Comparison of ENCODE assay signal across 15 cellular contexts in genomic region chr7:64521409-64521984, GRCh38. TPM values are rescaled to one million over a fixed set of nuclear protein-coding genes. Genes with fewer than 3 reads are reported as not detected.
DNase-seq lines count a peak whose midpoint lies in the region; ATAC-seq, FAIRE-seq and TF ChIP-seq lines count a peak whose summit lies in the region.
"Had no signal": no experiment of that assay in that cellular context is flagged by ENCODE, and none has a peak within 500 bp of the region (broad histone marks: within the 10 kb centered on the region; RNA-seq: fewer than 3 reads in every experiment).

No MANE protein-coding gene starts in this region.

- no peak overlapping the region for H3K4me2 ChIP-seq in H1 (ENCODE audit: insufficient read depth in 1 of 2, low read depth in 2 of 2, low read length in 2 of 2)

- no peak for FAIRE-seq in H1 (lab: Jason Lieb, UNC)
- FAIRE-seq: A204.1, H54 had no signal

- no peak for TF ChIP-seq RAD21 in H1 (IDR thresholded peaks at IDR 0.05 in 1 of 2, conservative IDR thresholded peaks at IDR 0.05 in 1 of 2; ENCODE audit: low read depth in 2 of 2, low read length in 2 of 2)

- intact Hi-C loops in Panc1 (cut with micrococcal nuclease; ENCODE audit: unreplicated experiment), result no loop called here

- H3K4me3 Mint-ChIP-seq in CD8-positive, alpha-beta memory T cell, result no peak overlapping the region
- no peak overlapping the region for H3K4me3 Mint-ChIP-seq in stimulated activated naive B cell treated with anti-CD40 and anti-IgM and Interleukin-4, amounts not matched to agents 10 μg/mL and 1 μg/mL and 100 μg/mL, for 72 hours
- H3K4me3 Mint-ChIP-seq in stimulated activated memory B cell treated with anti-CD40 and anti-IgM and Interleukin-4, amounts not matched to agents 10 μg/mL and 1 μg/mL and 100 μg/mL, for 72 hours, result no peak overlapping the region
- H3K4me3 Mint-ChIP-seq: B cell; CD14-positive monocyte; CD8-positive, alpha-beta T cell had no signal

- H3K27me3 ChIP-seq in CD8-positive, alpha-beta memory T cell (ENCODE audit: insufficient read depth, low read length, poor library complexity, severe bottlenecking), result no peaks in the 10 kb centered on the region
- H3K27me3 ChIP-seq in Panc1 (ENCODE audit: control insufficient read depth, insufficient read depth, low read length), result no peaks in the 10 kb centered on the region
- no peaks in the 10 kb centered on the region for H3K27me3 ChIP-seq in H1 (replicated peaks in 1 of 4; ENCODE audit: control insufficient read depth in 3 of 4, extremely low read depth in 1 of 4, insufficient read depth in 3 of 4, low read length in 3 of 4)

- no peak overlapping the region for H3K27ac Mint-ChIP-seq in CD8-positive, alpha-beta memory T cell
- H3K27ac Mint-ChIP-seq in stimulated activated naive B cell treated with anti-CD40 and anti-IgM and Interleukin-4, amounts not matched to agents 10 μg/mL and 1 μg/mL and 100 μg/mL, for 72 hours, result peak overlapping the region; percentile 71
- no peak overlapping the region for H3K27ac Mint-ChIP-seq in stimulated activated memory B cell treated with anti-CD40 and anti-IgM and Interleukin-4, amounts not matched to agents 10 μg/mL and 1 μg/mL and 100 μg/mL, for 72 hours
- H3K27ac Mint-ChIP-seq: B cell; CD14-positive monocyte; CD8-positive, alpha-beta T cell had no signal

- in situ Hi-C loops in Panc1 (cut with HindIII; ENCODE audit: low pct_unique_long_range_greater_than_20kb, low sequenced_read_pairs), result no loop called here

- H4K20me1 ChIP-seq in H1 (replicated peaks in 1 of 2; ENCODE audit: control insufficient read depth in 1 of 2, insufficient read depth in 2 of 2, low read length in 2 of 2), result no peaks in the 10 kb centered on the region

- H3K36me3 ChIP-seq in CD8-positive, alpha-beta memory T cell (ENCODE audit: insufficient read depth, low read length), result no peaks in the 10 kb centered on the region
- H3K36me3 ChIP-seq in Panc1 (ENCODE audit: control insufficient read depth, insufficient read depth, low read length), result peaks cover 16% of the 10 kb centered on the region; the same call in 1 of the 2 replicates
- peaks cover 0 to 51% (median 0%) of the 10 kb centered on the region in 4 experiments; a peak in 1 of 8 replicates for H3K36me3 ChIP-seq in H1 (ENCODE audit: control insufficient read depth in 2 of 4, insufficient read depth in 4 of 4, low read length in 3 of 4)

- CTCF ChIA-PET in CD8-positive, alpha-beta memory T cell (lab: Charles Lee), result no interaction called here
- CTCF ChIA-PET in Panc1 (lab: Charles Lee), result no interaction called here
- CTCF ChIA-PET in H1 (lab: Charles Lee; ENCODE audit: partially characterized antibody), result no interaction called here

- H3K9me3 ChIP-seq in CD8-positive, alpha-beta memory T cell (ENCODE audit: low read length), result peaks cover 36% of the 10 kb centered on the region
- H3K9me3 ChIP-seq in Panc1 (ENCODE audit: control insufficient read depth, insufficient read depth, low read depth, low read length) (peaks cover 96% of the 10 kb centered on the region), H1 (ENCODE audit: insufficient read depth in 2 of 2, low read depth in 1 of 2, low read length in 1 of 2) (peaks cover 18 to 31% of the 10 kb centered on the region in 2 experiments)

- no peak overlapping the region for H2BK5ac ChIP-seq in H1 (ENCODE audit: low read depth, low read length)

- H3K4me1 Mint-ChIP-seq in CD8-positive, alpha-beta memory T cell, result no peaks in the 10 kb centered on the region
- H3K4me1 Mint-ChIP-seq in stimulated activated naive B cell treated with anti-CD40 and anti-IgM and Interleukin-4, amounts not matched to agents 10 μg/mL and 1 μg/mL and 100 μg/mL, for 72 hours, result peaks cover 0 to 6% of the 10 kb centered on the region in 2 donors
- no peaks in the 10 kb centered on the region for H3K4me1 Mint-ChIP-seq in stimulated activated memory B cell treated with anti-CD40 and anti-IgM and Interleukin-4, amounts not matched to agents 10 μg/mL and 1 μg/mL and 100 μg/mL, for 72 hours
- H3K4me1 Mint-ChIP-seq: B cell, CD14-positive monocyte had no signal

- H3K27me3 Mint-ChIP-seq in CD8-positive, alpha-beta memory T cell, result no peaks in the 10 kb centered on the region
- no peaks in the 10 kb centered on the region for H3K27me3 Mint-ChIP-seq in stimulated activated naive B cell treated with anti-CD40 and anti-IgM and Interleukin-4, amounts not matched to agents 10 μg/mL and 1 μg/mL and 100 μg/mL, for 72 hours
- no peaks in the 10 kb centered on the region for H3K27me3 Mint-ChIP-seq in stimulated activated memory B cell treated with anti-CD40 and anti-IgM and Interleukin-4, amounts not matched to agents 10 μg/mL and 1 μg/mL and 100 μg/mL, for 72 hours
- H3K27me3 Mint-ChIP-seq: B cell had no signal

- no peak overlapping the region for H2AK5ac ChIP-seq in H1 (ENCODE audit: low read depth, low read length)

- no peak overlapping the region for H4K5ac ChIP-seq in H1 (ENCODE audit: insufficient read length, low read depth, low read length)

- 100% methylated on average over 2 of the region's 2 CpGs; no CpG with 5 or more reads in 1 of the 2 experiments for WGBS in H1 (ENCODE audit: extremely low coverage in 1 of 2, insufficient coverage in 1 of 2, insufficient read length in 1 of 2, insufficient replicate concordance in 2 of 2, low coverage in 1 of 2, low lambda C conversion rate in 2 of 2, missing lambda C conversion rate in 1 of 2), 2 experiments

- no peak overlapping the region for H3K56ac ChIP-seq in H1 (replicated peaks; ENCODE audit: insufficient read length, low read depth, low read length)

- H3K79me1 ChIP-seq in H1 (ENCODE audit: low read depth, low read length), result no peaks in the 10 kb centered on the region

- TF ChIP-seq EP300 in H1 (IDR thresholded peaks at IDR 0.05; ENCODE audit: borderline replicate concordance in 1 of 2, low read depth in 2 of 2, low read length in 2 of 2), result no peak

- no peak overlapping the region for H3K18ac ChIP-seq in H1 (ENCODE audit: extremely low read depth, low read length)

- DNase-seq in CD8-positive, alpha-beta memory T cell, result no peak
- no peak for DNase-seq in Panc1 (ENCODE audit: low read depth, low spot score)
- no peak for DNase-seq in H1 (ENCODE audit: low read depth in 1 of 2, low spot score in 2 of 2)
- DNase-seq in stimulated activated naive B cell treated with anti-CD40 and anti-IgM and Interleukin-4, amounts not matched to agents 10 μg/mL and 1 μg/mL and 100 μg/mL, for 72 hours, result no peak
- DNase-seq in NCI-H128 (lab: John Stamatoyannopoulos, UW; ENCODE audit: unreplicated experiment), result no peak
- DNase-seq in NCI-H2029 treated with DMSO at 0.1 percent for 48 hours (lab: John Stamatoyannopoulos, UW), result no peak
- DNase-seq: Caco-2; CD8-positive, alpha-beta T cell; DMS53; GF-D8 had no signal

- H3K27ac ChIP-seq in CD8-positive, alpha-beta memory T cell (ENCODE audit: low read depth, low read length), result no peak overlapping the region
- H3K27ac ChIP-seq in Panc1 (ENCODE audit: low read length) (no peak overlapping the region), H1 (ENCODE audit: low read depth, low read length) (no peak overlapping the region)

- TF ChIP-seq POLR2A in H1 (IDR thresholded peaks at IDR 0.05; ENCODE audit: control extremely low read depth in 1 of 2, low read depth in 2 of 2, low read length in 2 of 2), result no peak

- H2BK15ac ChIP-seq in H1 (ENCODE audit: low read length), result no peak overlapping the region

- H2BK12ac ChIP-seq in H1 (ENCODE audit: low read depth, low read length), result no peak overlapping the region

- H3K14ac ChIP-seq in H1 (ENCODE audit: insufficient read length), result no peak overlapping the region

- no peaks in the 10 kb centered on the region for H3K23me2 ChIP-seq in H1 (ENCODE audit: low read depth, low read length)

- TF ChIP-seq CTCF in Panc1 (IDR thresholded peaks at IDR 0.05), result no peak
- TF ChIP-seq CTCF in H1 (IDR thresholded peaks at IDR 0.05; ENCODE audit: control extremely low read depth in 1 of 3, insufficient read depth in 1 of 3, low read depth in 1 of 3, low read length in 3 of 3), result no peak

- no peak overlapping the region for H3K4ac ChIP-seq in H1 (replicated peaks; ENCODE audit: insufficient read length, low read depth, low read length)

- H2BK120ac ChIP-seq in H1 (replicated peaks; ENCODE audit: low read depth, low read length), result no peak overlapping the region

- no peaks in the 10 kb centered on the region for H3K4me1 ChIP-seq in CD8-positive, alpha-beta memory T cell (ENCODE audit: insufficient read depth, low read length)
- H3K4me1 ChIP-seq in Panc1 (ENCODE audit: control insufficient read depth, insufficient read depth, low read length) (no peaks in the 10 kb centered on the region), H1 (replicated peaks in 1 of 4; ENCODE audit: control insufficient read depth in 3 of 4, insufficient read depth in 4 of 4, low read length in 3 of 4) (no peaks in the 10 kb centered on the region)
- H3K4me1 ChIP-seq: Caco-2 had no signal

- H3K9me3 Mint-ChIP-seq in CD8-positive, alpha-beta memory T cell, result peaks cover 69 to 94% (median 90%) of the 10 kb centered on the region in 5 donors
- H3K9me3 Mint-ChIP-seq in stimulated activated naive B cell treated with anti-CD40 and anti-IgM and Interleukin-4, amounts not matched to agents 10 μg/mL and 1 μg/mL and 100 μg/mL, for 72 hours, result peaks cover 31% of the 10 kb centered on the region in 2 donors
- H3K9me3 Mint-ChIP-seq in stimulated activated memory B cell treated with anti-CD40 and anti-IgM and Interleukin-4, amounts not matched to agents 10 μg/mL and 1 μg/mL and 100 μg/mL, for 72 hours, result peaks cover 30% of the 10 kb centered on the region

- BruUV-seq in Panc1 (replicated peaks; lab: Mats Ljungman, UMichigan), result TSS peak; percentile 12

- H3K79me2 ChIP-seq in H1 (ENCODE audit: control insufficient read depth in 1 of 2, insufficient read depth in 2 of 2, low read length in 2 of 2), result no peaks in the 10 kb centered on the region

- H4K8ac ChIP-seq in H1 (ENCODE audit: extremely low read depth, insufficient read depth, low read length), result no peak overlapping the region

- peak overlapping the region; percentile 2 for H3K4me3 ChIP-seq in CD8-positive, alpha-beta memory T cell (ENCODE audit: low read length)
- no peak overlapping the region for H3K4me3 ChIP-seq in Panc1 (ENCODE audit: low read depth in 2 of 2, low read length in 2 of 2)
- H3K4me3 ChIP-seq in H1 (ENCODE audit: extremely low read depth in 1 of 4, insufficient read depth in 2 of 4, low read depth in 3 of 4, low read length in 4 of 4), result no peak overlapping the region

- H3K36me3 Mint-ChIP-seq in CD8-positive, alpha-beta memory T cell, result peaks cover 44 to 96% (median 83%) of the 10 kb centered on the region in 3 donors
- peaks cover 61 to 83% of the 10 kb centered on the region in 2 donors for H3K36me3 Mint-ChIP-seq in stimulated activated naive B cell treated with anti-CD40 and anti-IgM and Interleukin-4, amounts not matched to agents 10 μg/mL and 1 μg/mL and 100 μg/mL, for 72 hours
- peaks cover 93% of the 10 kb centered on the region for H3K36me3 Mint-ChIP-seq in stimulated activated memory B cell treated with anti-CD40 and anti-IgM and Interleukin-4, amounts not matched to agents 10 μg/mL and 1 μg/mL and 100 μg/mL, for 72 hours

- no peak overlapping the region for H3K23ac ChIP-seq in H1 (ENCODE audit: insufficient read length)

- H4K91ac ChIP-seq in H1 (replicated peaks; ENCODE audit: insufficient read length, low read length), result no peak overlapping the region

- H2BK20ac ChIP-seq in H1 (ENCODE audit: low read length), result no peak overlapping the region

- H3K9ac ChIP-seq in H1 (replicated peaks in 1 of 4; ENCODE audit: extremely low read depth in 1 of 4, low read depth in 3 of 4, low read length in 3 of 4), result no peak overlapping the region

- no peak overlapping the region for H2AFZ ChIP-seq in H1 (ENCODE audit: low read length)

- POLR2A ChIA-PET in CD8-positive, alpha-beta memory T cell (lab: Charles Lee), result no interaction called here
- POLR2A ChIA-PET in Panc1 (lab: Charles Lee), result no interaction called here
- POLR2A ChIA-PET in H1 (lab: Charles Lee; ENCODE audit: partially characterized antibody), result no interaction called here

- no peak for ATAC-seq in Panc1
- ATAC-seq in stimulated activated naive B cell treated with anti-CD40 and anti-IgM and Interleukin-4, amounts not matched to agents 10 μg/mL and 1 μg/mL and 100 μg/mL, for 72 hours (replicated peaks), result no peak
- ATAC-seq in stimulated activated memory B cell treated with anti-CD40 and anti-IgM and Interleukin-4, amounts not matched to agents 10 μg/mL and 1 μg/mL and 100 μg/mL, for 72 hours, result no peak
- ATAC-seq: CD8-positive, alpha-beta T cell had no signal

RNA-seq across cellular contexts. Expression of gene ZNF680, which starts 41.4 kb away (rescaled TPM):
- 10 to 100 TPM in 1 of 2 experiments, 1 to 10 TPM in 1; 9.2 to 11.1 TPM for total RNA-seq in CD8-positive, alpha-beta memory T cell
- polyA plus RNA-seq in CD8-positive, alpha-beta memory T cell, result 9.4 TPM
- 21.3 TPM for total RNA-seq in Panc1 (2021; ENCODE audit: unreplicated experiment)
- polyA plus RNA-seq in Panc1 (2012; ENCODE audit: insufficient read length), result 5.2 TPM
- total RNA-seq in H1 (2021; fragmentation: NEBNext Ultra II Directional; extraction: Animal tissue kit (Norgen Biotek cat#: 25700)), result 15.3 and 16.9 TPM in 2 replicates
- not detected in 2 replicates for polyA plus RNA-seq in H1 (2011; rRNA removed)
- not detected for polyA plus RNA-seq in H1 (2011; cell fraction: cytosol; rRNA removed)
- not detected for polyA plus RNA-seq in H1 (2011; cell fraction: nucleus; rRNA removed)
- not detected in 4 replicates for polyA plus RNA-seq in H1 (2012, experiment 1 of 2)
- polyA plus RNA-seq in H1 (2012, experiment 2 of 2), result not detected
- polyA plus RNA-seq in H1 (2013, experiment 1 of 2), result 7.8 TPM
- 6.4 TPM for polyA plus RNA-seq in H1 (2013, experiment 2 of 2)
- polyA minus RNA-seq in H1 (2011; rRNA and poly(A)+ RNA removed), result not detected in 2 replicates
- polyA minus RNA-seq in H1 (2011; cell fraction: cytosol; rRNA and poly(A)+ RNA removed), result not detected
- polyA minus RNA-seq in H1 (2011; cell fraction: nucleus; rRNA and poly(A)+ RNA removed), result not detected
